In genomic region chr1:1889090-1889750, GRCh38 we compare ENCODE assay signal across 1 cellular context.
TF ChIP-seq lines count a peak whose summit lies in the region.

No MANE protein-coding gene starts in this region.

TF ChIP-seq in GM12878, 131 proteins besides CTCF, POLR2A, EP300 and RAD21:
- TF ChIP-seq SIN3A (IDR thresholded peaks at IDR 0.05; ENCODE audit: low read depth, low read length) = no peak
- TF ChIP-seq IRF5 (IDR thresholded peaks at IDR 0.05; ENCODE audit: borderline replicate concordance) = no peak
- TF ChIP-seq E2F4 (IDR thresholded peaks at IDR 0.05; ENCODE audit: low read depth, low read length) = no peak
- no peak for TF ChIP-seq SMAD5 (IDR thresholded peaks at IDR 0.05; ENCODE audit: low read depth)
- TF ChIP-seq BCL3 (IDR thresholded peaks at IDR 0.05; ENCODE audit: borderline replicate concordance, insufficient read depth, low read depth, low read length, poor library complexity, severe bottlenecking) = no peak
- no peak for TF ChIP-seq YY1 (IDR thresholded peaks at IDR 0.05; ENCODE audit: low read depth, low read length)
- TF ChIP-seq ZNF687 (IDR thresholded peaks at IDR 0.05) = no peak
- TF ChIP-seq ZSCAN29 (IDR thresholded peaks at IDR 0.05) = no peak
- TF ChIP-seq ZNF384 (IDR thresholded peaks at IDR 0.05; ENCODE audit: borderline replicate concordance, low read depth, low read length) = no peak
- TF ChIP-seq NFYA (IDR thresholded peaks at IDR 0.05; ENCODE audit: borderline replicate concordance, low read depth, low read length) = no peak
- no peak for TF ChIP-seq MEF2A (IDR thresholded peaks at IDR 0.05; ENCODE audit: insufficient read depth, low read depth, low read length)
- no peak for TF ChIP-seq ZNF24 (IDR thresholded peaks at IDR 0.05)
- no peak for TF ChIP-seq NR2C2 (IDR thresholded peaks at IDR 0.05; ENCODE audit: borderline replicate concordance, control insufficient read depth, insufficient read length, low read depth)
